1 cellular context compared by ENCODE assay signal in the genomic region with DNA sequence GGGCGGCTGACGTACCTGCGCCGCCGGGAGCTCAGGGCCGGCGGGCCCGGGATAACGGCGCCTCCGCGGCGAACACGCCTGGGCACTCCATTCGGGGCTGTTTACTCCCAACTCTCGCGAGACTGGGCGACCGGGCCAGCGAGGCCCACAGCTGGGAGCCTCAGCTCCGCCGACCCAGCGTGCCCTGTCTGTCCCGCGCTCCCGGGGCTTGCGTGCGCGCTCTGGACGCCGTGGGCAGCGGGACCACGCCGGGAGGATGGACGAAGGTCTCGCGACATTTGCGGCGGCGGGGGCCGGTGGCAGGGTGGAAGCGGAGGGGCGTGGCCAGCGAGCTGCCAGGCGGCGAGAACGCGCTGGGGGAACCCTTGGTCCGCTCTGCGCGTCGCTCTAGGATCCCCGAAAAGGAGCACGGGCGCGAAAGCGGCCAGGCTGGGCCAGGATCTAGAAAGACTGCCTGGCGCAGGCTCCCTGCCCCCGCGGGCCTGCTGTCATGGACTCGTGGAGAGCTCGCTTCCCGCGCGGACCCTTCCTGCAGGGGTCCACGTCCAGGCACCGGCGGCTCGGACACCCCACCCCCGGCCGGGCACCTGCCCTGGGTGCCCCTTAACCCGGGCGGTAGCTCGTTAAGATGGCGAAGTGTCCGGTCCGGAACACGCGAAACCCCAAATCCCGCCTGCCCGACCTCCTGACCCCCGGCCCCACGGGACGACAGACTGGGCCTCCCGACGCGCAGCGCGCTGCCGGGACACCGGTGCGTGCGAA.
TF ChIP-seq lines count a peak whose summit lies in the region.

MBTPS1 (minus strand) TSS at position 223 of the 762 bp plus-strand sequence. CDS start 15,159 bp downstream, outside the sequence.

TF ChIP-seq in SK-N-SH treated with all-trans-retinoic acid at 6 μM for 48 hours, 23 proteins besides CTCF, POLR2A, EP300 and RAD21 (continued from another document):
- TF ChIP-seq, protein P1, sequence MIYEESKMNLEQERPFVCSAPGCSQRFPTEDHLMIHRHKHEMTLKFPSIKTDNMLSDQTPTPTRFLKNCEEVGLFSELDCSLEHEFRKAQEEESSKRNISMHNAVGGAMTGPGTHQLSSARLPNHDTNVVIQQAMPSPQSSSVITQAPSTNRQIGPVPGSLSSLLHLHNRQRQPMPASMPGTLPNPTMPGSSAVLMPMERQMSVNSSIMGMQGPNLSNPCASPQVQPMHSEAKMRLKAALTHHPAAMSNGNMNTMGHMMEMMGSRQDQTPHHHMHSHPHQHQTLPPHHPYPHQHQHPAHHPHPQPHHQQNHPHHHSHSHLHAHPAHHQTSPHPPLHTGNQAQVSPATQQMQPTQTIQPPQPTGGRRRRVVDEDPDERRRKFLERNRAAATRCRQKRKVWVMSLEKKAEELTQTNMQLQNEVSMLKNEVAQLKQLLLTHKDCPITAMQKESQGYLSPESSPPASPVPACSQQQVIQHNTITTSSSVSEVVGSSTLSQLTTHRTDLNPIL (CRISPR knock-in tag; IDR thresholded peaks at IDR 0.05; ENCODE audit: low read depth): no peak
- TF ChIP-seq ZNF70 (CRISPR knock-in tag; IDR thresholded peaks at IDR 0.05): no peak
TF ChIP-seq in SK-N-SH treated with all-trans-retinoic acid at 6 μM for 48 hours: peak in this region for 0.
